9 cellular contexts compared by ENCODE assay signal in genomic region chr10:74977913-74978847, GRCh38.
DNase-seq lines count a peak whose midpoint lies in the region; ATAC-seq, FAIRE-seq and TF ChIP-seq lines count a peak whose summit lies in the region.
"Had no signal": no experiment of that assay in that cellular context is flagged by ENCODE, and none has a peak within 500 bp of the region (broad histone marks: within the 10 kb centered on the region; RNA-seq: fewer than 3 reads in every experiment).

No MANE protein-coding gene starts in this region.

- peaks cover 48% of the 10 kb centered on the region for H3K36me3 Mint-ChIP-seq in effector memory CD8-positive, alpha-beta T cell (ENCODE audit: insufficient read depth)

- H3K9me3 ChIP-seq in testis = no peaks in the 10 kb centered on the region
- H3K9me3 ChIP-seq in kidney (ENCODE audit: control insufficient read depth in 1 of 2, low read length in 2 of 2) = no peaks in the 10 kb centered on the region

- TF ChIP-seq CTCF in testis (IDR thresholded peaks at IDR 0.05) (no peak), kidney (IDR thresholded peaks at IDR 0.05; ENCODE audit: borderline replicate concordance, extremely low read depth, insufficient read depth) (no peak)

- intact Hi-C loops in testis (cut with DNase I; ENCODE audit: low total_unique reads) = no loop called here
- intact Hi-C loops in kidney (cut with DNase I) = no loop called here

- no peaks in the 10 kb centered on the region for H3K9me3 Mint-ChIP-seq in effector memory CD8-positive, alpha-beta T cell

- peak overlapping the region; percentile 17 to 43 for H3K4me3 Mint-ChIP-seq in effector memory CD8-positive, alpha-beta T cell

- H3K36me3 ChIP-seq in testis (ENCODE audit: low read depth, missing control alignments) (no peaks in the 10 kb centered on the region), kidney (ENCODE audit: control insufficient read depth in 1 of 2, insufficient read depth in 2 of 2, low read length in 2 of 2) (peaks cover 7 to 24% of the 10 kb centered on the region in 2 donors)

- H3K4me1 Mint-ChIP-seq in effector memory CD8-positive, alpha-beta T cell (ENCODE audit: low read depth in 2 of 2) = peaks cover 23 to 26% of the 10 kb centered on the region in 2 donors

- ATAC-seq in GM21515 (IDR thresholded peaks at IDR 0.05; ENCODE audit: unreplicated experiment) (peak; percentile 74), HG03558 (IDR thresholded peaks at IDR 0.05; ENCODE audit: extremely low read depth, unreplicated experiment) (peak; percentile 72)
- ATAC-seq in effector memory CD8-positive, alpha-beta T cell (replicated peaks) = peak; percentile 99
- ATAC-seq: HCT116 had no signal

- H3K9ac ChIP-seq in kidney (ENCODE audit: low read length in 2 of 2) = no peak overlapping the region

- FAIRE-seq in GM18507 (lab: Jason Lieb, UNC) = peak; percentile 97
- no peak for FAIRE-seq in kidney (lab: Jason Lieb, UNC)

- DNase-seq in GM18507 (ENCODE audit: extremely low spot score, insufficient read length, low read depth) (peak; percentile 49), testis (no peak), anterior cingulate cortex (lab: John Stamatoyannopoulos, UW) (no peak), amniotic stem cell (lab: John Stamatoyannopoulos, UW) (no peak), kidney (no peak)
- peak; percentile 17 to 35 (median 27) for DNase-seq in effector memory CD8-positive, alpha-beta T cell

- H3K27me3 Mint-ChIP-seq in effector memory CD8-positive, alpha-beta T cell = no peaks in the 10 kb centered on the region

- H3K27ac Mint-ChIP-seq in effector memory CD8-positive, alpha-beta T cell = peak overlapping the region; percentile 82 to 83

- H3K27ac ChIP-seq in testis (no peak overlapping the region), kidney (ENCODE audit: low read depth in 2 of 2, low read length in 2 of 2) (no peak overlapping the region)

- H3K4me3 ChIP-seq in testis (no peak overlapping the region), kidney (ENCODE audit: low read length in 2 of 2) (no peak overlapping the region)

- 80 to 88% methylated on average over 8 of the region's 8 CpGs for WGBS in testis, 2 donors

- TF ChIP-seq POLR2A in testis (IDR thresholded peaks at IDR 0.05) = no peak

- no peaks in the 10 kb centered on the region for H3K27me3 ChIP-seq in testis

- H3K4me1 ChIP-seq in testis = peaks cover 15% of the 10 kb centered on the region
- H3K4me1 ChIP-seq in kidney (ENCODE audit: control insufficient read depth in 1 of 2, insufficient read depth in 1 of 2, low read depth in 1 of 2, low read length in 2 of 2) = no peaks in the 10 kb centered on the region

Comparison
In these comparisons a context has a peak if more than half of its experiments do, and no peak if none do; other contexts are left out.
1. DNase-seq: peak in GM18507 (single experiment) and effector memory CD8-positive, alpha-beta T cell (3 of 3); none in testis (single experiment), anterior cingulate cortex (0 of 58), amniotic stem cell (single experiment) and kidney (single experiment).
2. Peak in every context shown above with its lines, with median percentiles within 50 percentile points of each other: ATAC-seq.